Comparison of ENCODE assay signal across 11 cellular contexts in the genomic region with DNA sequence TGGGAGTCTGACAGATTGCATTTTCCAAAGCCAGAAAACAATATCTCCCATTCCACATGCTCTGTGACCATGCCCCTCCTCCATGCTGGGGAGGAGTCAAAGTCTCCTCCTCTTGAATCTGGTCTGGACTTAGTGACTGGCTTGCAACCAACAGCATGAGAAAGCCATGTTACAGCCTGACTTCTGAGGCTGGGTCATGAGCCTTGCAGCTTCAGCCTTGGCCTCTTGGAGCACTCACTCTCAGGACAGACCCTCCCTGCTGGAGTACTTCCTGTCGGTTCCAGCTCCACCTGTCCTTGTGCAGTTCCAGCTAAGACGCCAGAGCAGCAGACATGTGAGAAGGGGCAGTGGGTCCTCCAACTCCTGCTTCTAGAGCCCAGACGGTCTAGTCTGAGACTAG. TPM values are rescaled to one million over a fixed set of nuclear protein-coding genes. Genes with fewer than 3 reads are reported as not detected.
A peak's percentile ranks its signal among the peaks of the same experiment; 100 is the strongest.
DNase-seq lines count a peak whose midpoint lies in the region; ATAC-seq, FAIRE-seq and TF ChIP-seq lines count a peak whose summit lies in the region.
"Had no signal": no experiment of that assay in that cellular context is flagged by ENCODE, and none has a peak within 500 bp of the region (broad histone marks: within the 10 kb centered on the region; RNA-seq: fewer than 3 reads in every experiment).

No MANE protein-coding gene starts in this region.

- POLR2A ChIA-PET in SK-N-SH (lab: Yijun Ruan, JAX), result no interaction called here

- H3K4me3 ChIP-seq in SK-N-SH (ENCODE audit: low read depth in 2 of 2, low read length in 1 of 2) (no peak overlapping the region), fibroblast of the aortic adventitia (ENCODE audit: low read depth, low read length) (no peak overlapping the region), small intestine (ENCODE audit: low read depth in 1 of 2, low read length in 2 of 2) (no peak overlapping the region)

- TF ChIP-seq RAD21 in SK-N-SH (IDR thresholded peaks at IDR 0.05; ENCODE audit: low read length), result no peak

- no peaks in the 10 kb centered on the region for H3K79me2 ChIP-seq in SK-N-SH (ENCODE audit: insufficient read depth)

- H2AFZ ChIP-seq in SK-N-SH (ENCODE audit: low read depth), result no peak overlapping the region

- whole genome bisulfite sequencing in SK-N-SH (ENCODE audit: low lambda C conversion rate), result 62% methylated on average over 3 of the region's 3 CpGs
- 34 to 54% (median 39%) methylated on average over 3 of the region's 3 CpGs for WGBS in small intestine, 3 donors

- H3K9me3 ChIP-seq in SK-N-SH, result no peaks in the 10 kb centered on the region
- no peaks in the 10 kb centered on the region for H3K9me3 ChIP-seq in small intestine (ENCODE audit: control insufficient read depth, low read depth)
- H3K9me3 ChIP-seq: neutrophil had no signal

- no peaks in the 10 kb centered on the region for H4K20me1 ChIP-seq in SK-N-SH (ENCODE audit: insufficient read depth)

- no peaks in the 10 kb centered on the region for H3K27me3 ChIP-seq in SK-N-SH (ENCODE audit: insufficient read depth)
- H3K27me3 ChIP-seq in small intestine (ENCODE audit: control insufficient read depth in 2 of 2, insufficient read depth in 2 of 2, low read length in 2 of 2), result no peaks in the 10 kb centered on the region

- no peak for TF ChIP-seq EP300 in SK-N-SH (IDR thresholded peaks at IDR 0.05; ENCODE audit: borderline replicate concordance in 1 of 2, low read depth in 1 of 2, low read length in 1 of 2)

- CTCF ChIA-PET in SK-N-SH (lab: Yijun Ruan, JAX), result interaction anchor here (1.5 to 2.0 kb wide), 2 partner anchors 31 to 40 kb away, joined by 3 to 10 read pairs; no protein-coding TSS in a partner anchor

- DNase-seq in SK-N-SH, result no peak
- peak; percentile 9 for DNase-seq in NCI-H82 treated with DMSO at 0.1 percent for 48 hours (lab: John Stamatoyannopoulos, UW; ENCODE audit: unreplicated experiment)
- peak; percentile 2 for DNase-seq in fibroblast of the aortic adventitia (ENCODE audit: low read depth)
- DNase-seq in small intestine, result peak; percentile 38
- no peak for DNase-seq in nucleus accumbens (lab: John Stamatoyannopoulos, UW)
- no peak for DNase-seq in stimulated activated CD8-positive, alpha-beta memory T cell treated with anti-CD3 and anti-CD28 coated beads, Interleukin-4, amount 100 ng/mL, for 48 hours
- DNase-seq: activated CD4-positive, alpha-beta T cell treated with anti-CD3 and anti-CD28 coated beads, Interleukin-2, amount 50 U/mL, for 1 hour had no signal

- H3K9ac ChIP-seq in SK-N-SH, result no peak overlapping the region

- no peak for FAIRE-seq in small intestine (lab: Jason Lieb, UNC)
- FAIRE-seq: GM18507 had no signal

- TF ChIP-seq CTCF in SK-N-SH (IDR thresholded peaks at IDR 0.05) (no peak), fibroblast of the aortic adventitia (IDR thresholded peaks at IDR 0.05; ENCODE audit: insufficient read depth, low read length) (no peak)

- peaks cover 0 to 3% of the 10 kb centered on the region in 2 experiments; a peak in 1 of 4 replicates for H3K4me1 ChIP-seq in SK-N-SH (ENCODE audit: control insufficient read depth in 1 of 2, insufficient read depth in 2 of 2, low read depth in 1 of 2, low read length in 1 of 2)
- H3K4me1 ChIP-seq in small intestine (ENCODE audit: control insufficient read depth in 2 of 2, insufficient read depth in 1 of 2, low read depth in 1 of 2, low read length in 1 of 2), result no peaks in the 10 kb centered on the region

- no peaks in the 10 kb centered on the region for H3K36me3 ChIP-seq in SK-N-SH (replicated peaks in 1 of 2; ENCODE audit: control insufficient read depth in 1 of 2, insufficient read depth in 2 of 2, low read length in 1 of 2)
- H3K36me3 ChIP-seq in small intestine (ENCODE audit: control insufficient read depth in 2 of 2, insufficient read depth in 2 of 2, low read length in 2 of 2), result no peaks in the 10 kb centered on the region
- H3K36me3 ChIP-seq: neutrophil had no signal

- H3K27ac ChIP-seq in SK-N-SH (ENCODE audit: low read depth in 2 of 2, low read length in 1 of 2) (no peak overlapping the region), small intestine (ENCODE audit: low read depth in 1 of 2, low read length in 1 of 2) (no peak overlapping the region)
- H3K27ac ChIP-seq: neutrophil had no signal

- ATAC-seq in SK-N-SH treated with all-trans-retinoic acid at 6 μM for 48 hours (peak; percentile 32; the same call in 2 of the 3 replicates), GM18907 (IDR thresholded peaks at IDR 0.05; ENCODE audit: unreplicated experiment) (no peak)

- H3F3A ChIP-seq in SK-N-SH (replicated peaks; ENCODE audit: insufficient read depth), result no peaks in the 10 kb centered on the region

- H3K4me2 ChIP-seq in SK-N-SH, result no peak overlapping the region

- H3K9me2 ChIP-seq in SK-N-SH, result no peaks in the 10 kb centered on the region

TF ChIP-seq in SK-N-SH treated with all-trans-retinoic acid at 6 μM for 48 hours, 23 proteins besides CTCF, POLR2A, EP300 and RAD21:
- TF ChIP-seq SNAI2 (CRISPR knock-in tag; IDR thresholded peaks at IDR 0.05), result no peak
- TF ChIP-seq, protein P1, sequence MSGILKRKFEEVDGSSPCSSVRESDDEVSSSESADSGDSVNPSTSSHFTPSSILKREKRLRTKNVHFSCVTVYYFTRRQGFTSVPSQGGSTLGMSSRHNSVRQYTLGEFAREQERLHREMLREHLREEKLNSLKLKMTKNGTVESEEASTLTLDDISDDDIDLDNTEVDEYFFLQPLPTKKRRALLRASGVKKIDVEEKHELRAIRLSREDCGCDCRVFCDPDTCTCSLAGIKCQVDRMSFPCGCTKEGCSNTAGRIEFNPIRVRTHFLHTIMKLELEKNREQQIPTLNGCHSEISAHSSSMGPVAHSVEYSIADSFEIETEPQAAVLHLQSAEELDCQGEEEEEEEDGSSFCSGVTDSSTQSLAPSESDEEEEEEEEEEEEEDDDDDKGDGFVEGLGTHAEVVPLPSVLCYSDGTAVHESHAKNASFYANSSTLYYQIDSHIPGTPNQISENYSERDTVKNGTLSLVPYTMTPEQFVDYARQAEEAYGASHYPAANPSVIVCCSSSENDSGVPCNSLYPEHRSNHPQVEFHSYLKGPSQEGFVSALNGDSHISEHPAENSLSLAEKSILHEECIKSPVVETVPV (CRISPR knock-in tag; IDR thresholded peaks at IDR 0.05), result no peak

TF ChIP-seq in SK-N-SH, 30 proteins besides CTCF, POLR2A, EP300 and RAD21 (continues in another document):
- no peak for TF ChIP-seq ELF1 (IDR thresholded peaks at IDR 0.05)
- TF ChIP-seq CHD2 (IDR thresholded peaks at IDR 0.05; ENCODE audit: low read length, partially characterized antibody), result no peak
- TF ChIP-seq MEF2A (IDR thresholded peaks at IDR 0.05; ENCODE audit: borderline replicate concordance, low read depth), result no peak
- no peak for TF ChIP-seq SMC3 (IDR thresholded peaks at IDR 0.05; ENCODE audit: low read depth, low read length)
- TF ChIP-seq TEAD4 (IDR thresholded peaks at IDR 0.05; ENCODE audit: borderline replicate concordance, insufficient read depth), result no peak
- TF ChIP-seq, protein P2, sequence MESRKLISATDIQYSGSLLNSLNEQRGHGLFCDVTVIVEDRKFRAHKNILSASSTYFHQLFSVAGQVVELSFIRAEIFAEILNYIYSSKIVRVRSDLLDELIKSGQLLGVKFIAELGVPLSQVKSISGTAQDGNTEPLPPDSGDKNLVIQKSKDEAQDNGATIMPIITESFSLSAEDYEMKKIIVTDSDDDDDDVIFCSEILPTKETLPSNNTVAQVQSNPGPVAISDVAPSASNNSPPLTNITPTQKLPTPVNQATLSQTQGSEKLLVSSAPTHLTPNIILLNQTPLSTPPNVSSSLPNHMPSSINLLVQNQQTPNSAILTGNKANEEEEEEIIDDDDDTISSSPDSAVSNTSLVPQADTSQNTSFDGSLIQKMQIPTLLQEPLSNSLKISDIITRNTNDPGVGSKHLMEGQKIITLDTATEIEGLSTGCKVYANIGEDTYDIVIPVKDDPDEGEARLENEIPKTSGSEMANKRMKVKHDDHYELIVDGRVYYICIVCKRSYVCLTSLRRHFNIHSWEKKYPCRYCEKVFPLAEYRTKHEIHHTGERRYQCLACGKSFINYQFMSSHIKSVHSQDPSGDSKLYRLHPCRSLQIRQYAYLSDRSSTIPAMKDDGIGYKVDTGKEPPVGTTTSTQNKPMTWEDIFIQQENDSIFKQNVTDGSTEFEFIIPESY (IDR thresholded peaks at IDR 0.05; ENCODE audit: borderline replicate concordance, low read depth), result no peak
- TF ChIP-seq, protein P3, sequence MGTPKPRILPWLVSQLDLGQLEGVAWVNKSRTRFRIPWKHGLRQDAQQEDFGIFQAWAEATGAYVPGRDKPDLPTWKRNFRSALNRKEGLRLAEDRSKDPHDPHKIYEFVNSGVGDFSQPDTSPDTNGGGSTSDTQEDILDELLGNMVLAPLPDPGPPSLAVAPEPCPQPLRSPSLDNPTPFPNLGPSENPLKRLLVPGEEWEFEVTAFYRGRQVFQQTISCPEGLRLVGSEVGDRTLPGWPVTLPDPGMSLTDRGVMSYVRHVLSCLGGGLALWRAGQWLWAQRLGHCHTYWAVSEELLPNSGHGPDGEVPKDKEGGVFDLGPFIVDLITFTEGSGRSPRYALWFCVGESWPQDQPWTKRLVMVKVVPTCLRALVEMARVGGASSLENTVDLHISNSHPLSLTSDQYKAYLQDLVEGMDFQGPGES (IDR thresholded peaks at IDR 0.05; ENCODE audit: low read depth, low read length), result no peak
- TF ChIP-seq, protein P4, sequence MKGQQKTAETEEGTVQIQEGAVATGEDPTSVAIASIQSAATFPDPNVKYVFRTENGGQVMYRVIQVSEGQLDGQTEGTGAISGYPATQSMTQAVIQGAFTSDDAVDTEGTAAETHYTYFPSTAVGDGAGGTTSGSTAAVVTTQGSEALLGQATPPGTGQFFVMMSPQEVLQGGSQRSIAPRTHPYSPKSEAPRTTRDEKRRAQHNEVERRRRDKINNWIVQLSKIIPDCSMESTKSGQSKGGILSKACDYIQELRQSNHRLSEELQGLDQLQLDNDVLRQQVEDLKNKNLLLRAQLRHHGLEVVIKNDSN (IDR thresholded peaks at IDR 0.05; ENCODE audit: borderline replicate concordance, low read depth), result no peak

RNA-seq across cellular contexts. Expression of a gene that starts 49.7 kb away (rescaled TPM):
- 4.7 and 6.2 TPM in 2 replicates for polyA plus RNA-seq in SK-N-SH (2012; rRNA removed)
- polyA plus RNA-seq in SK-N-SH (2012; cell fraction: cytosol; rRNA removed), result 5.0 and 5.3 TPM in 2 replicates
- 9.7 and 10.1 TPM in 2 replicates for polyA plus RNA-seq in SK-N-SH (2012; cell fraction: nucleus; rRNA removed)
- 22.7 and 29.6 TPM in 2 replicates for total RNA-seq in fibroblast of the aortic adventitia (ENCODE audit: low replicate concordance)
- polyA plus RNA-seq in small intestine, result 1 to 10 TPM; 4.5 to 8.7 (median 4.6) TPM

RNA-seq across cellular contexts. Expression of a gene that starts 57.4 kb away (rescaled TPM):
- polyA plus RNA-seq in SK-N-SH (2012; rRNA removed) (7.3 and 11.1 TPM in 2 replicates), small intestine (10 to 100 TPM; 12.3 to 14.1 (median 12.7) TPM)
- polyA plus RNA-seq in SK-N-SH (2012; cell fraction: cytosol; rRNA removed), result 8.7 and 13.0 TPM in 2 replicates
- 21.6 and 21.9 TPM in 2 replicates for polyA plus RNA-seq in SK-N-SH (2012; cell fraction: nucleus; rRNA removed)
- total RNA-seq in fibroblast of the aortic adventitia (ENCODE audit: low replicate concordance), result 36.3 and 47.3 TPM in 2 replicates

Comparison
In these comparisons a context has a peak if more than half of its experiments do, and no peak if none do; other contexts are left out.
1. DNase-seq: peak in NCI-H82 treated with DMSO at 0.1 percent for 48 hours (single experiment), fibroblast of the aortic adventitia (single experiment) and small intestine (single experiment); none in SK-N-SH (single experiment), nucleus accumbens (0 of 56) and stimulated activated CD8-positive, alpha-beta memory T cell treated with anti-CD3 and anti-CD28 coated beads, Interleukin-4, amount 100 ng/mL, for 48 hours (single experiment).